8 cellular contexts compared by ENCODE assay signal in the genomic region with DNA sequence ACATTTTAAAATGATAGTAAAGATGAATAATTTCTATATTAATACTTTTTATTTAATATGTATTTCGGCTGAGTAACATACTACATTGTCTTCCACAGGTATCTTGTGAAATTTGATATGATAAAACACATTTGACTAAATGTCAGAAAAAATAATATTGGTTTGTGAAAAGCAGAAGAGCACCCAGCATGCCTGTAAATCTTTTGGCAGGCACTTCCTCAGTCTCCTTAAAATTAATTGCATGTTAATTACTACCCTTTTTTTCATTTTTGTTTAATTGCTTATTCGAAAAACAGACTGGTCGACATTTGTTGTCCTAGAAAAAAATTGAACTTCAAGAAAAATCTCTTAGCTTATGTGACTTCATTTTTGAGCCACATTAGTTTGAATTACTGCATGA. TPM values are rescaled to one million over a fixed set of nuclear protein-coding genes. Genes with fewer than 3 reads are reported as not detected.
DNase-seq lines count a peak whose midpoint lies in the region; ATAC-seq and TF ChIP-seq lines count a peak whose summit lies in the region.

No MANE protein-coding gene starts in this region.

- H3K4me2 ChIP-seq in skeletal muscle satellite cell (ENCODE audit: low read length): peak overlapping the region; percentile 88

- H3K4me1 ChIP-seq in RWPE2 (ENCODE audit: insufficient read depth, poor library complexity, severe bottlenecking): peaks cover 43% of the 10 kb centered on the region
- H3K4me1 ChIP-seq in skeletal muscle satellite cell (ENCODE audit: control insufficient read depth, insufficient read depth, low read length): peaks cover 19% of the 10 kb centered on the region

- H3K4me3 ChIP-seq in RWPE2 (ENCODE audit: severe bottlenecking): peak overlapping the region; percentile 35
- peak overlapping the region; percentile 60 for H3K4me3 ChIP-seq in fibroblast of villous mesenchyme (ENCODE audit: low read depth, low read length)
- peak overlapping the region; percentile 69 for H3K4me3 ChIP-seq in skeletal muscle satellite cell (ENCODE audit: low read length)

- H3K9me3 ChIP-seq in RWPE2 (ENCODE audit: severe bottlenecking) (no peaks in the 10 kb centered on the region), skeletal muscle satellite cell (replicated peaks; ENCODE audit: low read length) (no peaks in the 10 kb centered on the region)

- CTCF ChIA-PET in RWPE1 (lab: Yijun Ruan, JAX): interaction anchor here (0.7 to 1.8 kb wide), 3 partner anchors 12 to 48 kb away, joined by 4 to 5 read pairs (median 4); partner anchors contain the start of gene NEK1

- DNase-seq in NCI-H146 (lab: John Stamatoyannopoulos, UW) (peak; percentile 1), NCI-H146 treated with DMSO at 0.1 percent for 48 hours (lab: John Stamatoyannopoulos, UW; ENCODE audit: unreplicated experiment) (no peak), RWPE2 (ENCODE audit: low spot score) (no peak), fibroblast of villous mesenchyme (ENCODE audit: low read depth) (no peak), left colon (no peak), dermis blood vessel endothelial cell (no peak), RWPE1 (ENCODE audit: low spot score) (no peak)

- POLR2A ChIA-PET in RWPE1 (lab: Yijun Ruan, JAX; ENCODE audit: low non-redundant PET): no interaction called here

- H3K9ac ChIP-seq in skeletal muscle satellite cell (ENCODE audit: low read depth, low read length): peak overlapping the region; percentile 80

- H3K27ac ChIP-seq in RWPE2 (ENCODE audit: poor library complexity, severe bottlenecking) (peak overlapping the region; percentile 83), RWPE1 (no peak overlapping the region)

- no peaks in the 10 kb centered on the region for H3K36me3 ChIP-seq in RWPE2 (ENCODE audit: low read depth)
- no peaks in the 10 kb centered on the region for H3K36me3 ChIP-seq in skeletal muscle satellite cell (ENCODE audit: insufficient read depth, low read length)

- intact Hi-C loops in left colon (cut with DNase I, micrococcal nuclease): loop anchor here in 1 of 2 donors (5.0 kb wide), 1 partner anchor 39 kb away; the partner anchor contains the start of gene CLCN3

- no peaks in the 10 kb centered on the region for H3K27me3 ChIP-seq in RWPE2 (ENCODE audit: insufficient read depth, poor library complexity, severe bottlenecking)
- H3K27me3 ChIP-seq in skeletal muscle satellite cell (ENCODE audit: control insufficient read depth, insufficient read depth, low read length): no peaks in the 10 kb centered on the region

- no peak for ATAC-seq in RWPE2 (ENCODE audit: low read depth)
- ATAC-seq in left colon: no peak

- TF ChIP-seq CTCF in RWPE2 (IDR thresholded peaks at IDR 0.05; ENCODE audit: poor library complexity, severe bottlenecking) (no peak), fibroblast of villous mesenchyme (IDR thresholded peaks at IDR 0.05; ENCODE audit: insufficient read depth, low read depth, low read length) (no peak), RWPE1 (conservative IDR thresholded peaks at IDR 0.05; ENCODE audit: low read depth) (no peak)

RNA-seq across cellular contexts. Expression of gene CLCN3, which starts 40.6 kb away (rescaled TPM):
- total RNA-seq in fibroblast of villous mesenchyme (27.1 and 30.7 TPM in 2 replicates), left colon (100 to 1,000 TPM; 116 to 131 TPM), dermis blood vessel endothelial cell (91.6 and 130 TPM in 2 replicates)
- 27.7 and 38.5 TPM in 2 replicates for total RNA-seq in skeletal muscle satellite cell (2012; rRNA removed)

RNA-seq across cellular contexts. Expression of gene NEK1, which starts 48.5 kb away (rescaled TPM):
- total RNA-seq in fibroblast of villous mesenchyme (8.7 and 11.2 TPM in 2 replicates), left colon (1 to 10 TPM; 8.5 to 9.0 TPM), dermis blood vessel endothelial cell (7.8 and 13.4 TPM in 2 replicates)
- total RNA-seq in skeletal muscle satellite cell (2012; rRNA removed): 5.8 and 6.8 TPM in 2 replicates
